In the genomic region with DNA sequence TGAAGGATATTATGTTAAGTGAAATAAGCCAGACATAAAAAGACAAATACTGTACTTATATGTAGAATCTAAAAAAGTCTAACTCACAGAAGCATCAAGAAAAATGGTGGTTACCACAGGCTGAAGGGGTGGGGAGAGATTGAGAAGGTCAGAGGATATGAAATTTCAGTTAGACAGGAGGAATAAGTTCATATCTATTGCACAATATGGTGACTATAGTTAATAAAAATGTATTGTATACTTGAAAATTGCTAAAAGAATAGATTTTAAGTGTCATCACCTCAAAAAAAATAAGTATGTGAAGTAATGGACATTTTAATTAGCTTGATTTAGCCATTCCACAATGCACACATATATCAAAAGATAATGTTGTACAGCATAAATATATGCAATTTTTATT, we compare ENCODE assay signal across 38 cellular contexts. TPM values are rescaled to one million over a fixed set of nuclear protein-coding genes. Genes with fewer than 3 reads are reported as not detected.
"Had no signal": no experiment of that assay in that cellular context is flagged by ENCODE, and none has a peak within 500 bp of the region (broad histone marks: within the 10 kb centered on the region; RNA-seq: fewer than 3 reads in every experiment).

No MANE protein-coding gene starts in this region.

- H3K36me3 Mint-ChIP-seq: activated CD8-positive, alpha-beta memory T cell treated with anti-CD3 and anti-CD28 coated beads, Interleukin-2, amount 10 ng/mL, durations not matched to agents 7 days and 5 days; activated naive CD4-positive, alpha-beta T cell treated with anti-CD3 and anti-CD28 coated beads, Interleukin-2, amount 10 ng/mL, durations not matched to agents 7 days and 5 days; activated naive CD8-positive, alpha-beta T cell treated with anti-CD3 and anti-CD28 coated beads, Interleukin-2, amount 10 ng/mL, durations not matched to agents 7 days and 5 days; brain had no signal

- H3K27me3 Mint-ChIP-seq: activated B cell treated with CpG ODN at 0.5 μM for 24 hours; activated CD4-positive, alpha-beta memory T cell treated with anti-CD3 and anti-CD28 coated beads, Interleukin-2, amount 10 ng/mL, durations not matched to agents 7 days and 5 days; activated naive CD4-positive, alpha-beta T cell treated with anti-CD3 and anti-CD28 coated beads, Interleukin-2, amount 10 ng/mL, durations not matched to agents 7 days and 5 days; activated naive CD4-positive, alpha-beta T cell treated with anti-CD3 and anti-CD28 coated beads, Interleukin-2, amount 50 U/mL, for 24 hours; activated naive CD8-positive, alpha-beta T cell; activated naive CD8-positive, alpha-beta T cell treated with anti-CD3 and anti-CD28 coated beads, Interleukin-2, amount 10 ng/mL, durations not matched to agents 7 days and 5 days; activated naive CD8-positive, alpha-beta T cell treated with anti-CD3 and anti-CD28 coated beads, Interleukin-2, amount 50 U/mL, for 24 hours; activated T-cell treated with anti-CD3 and anti-CD28 coated beads, Interleukin-2, amount 50 U/mL, for 24 hours; brain; central memory CD8-positive, alpha-beta T cell had no signal

- H3K27ac Mint-ChIP-seq: activated B cell treated with CpG ODN at 0.5 μM for 24 hours; activated CD4-positive, alpha-beta memory T cell treated with anti-CD3 and anti-CD28 coated beads, Interleukin-2, amount 10 ng/mL, durations not matched to agents 7 days and 5 days; activated CD4-positive, alpha-beta T cell treated with anti-CD3 and anti-CD28 coated beads, Interleukin-2, amount 10 ng/mL, durations not matched to agents 24 days and 14 days; activated CD8-positive, alpha-beta memory T cell treated with anti-CD3 and anti-CD28 coated beads, Interleukin-2, amount 10 ng/mL, durations not matched to agents 7 days and 5 days; activated CD8-positive, alpha-beta T cell treated with anti-CD3 and anti-CD28 coated beads, Interleukin-2, amount 10 ng/mL, durations not matched to agents 7 days and 5 days; activated naive CD4-positive, alpha-beta T cell treated with anti-CD3 and anti-CD28 coated beads, Interleukin-2, amount 10 ng/mL, durations not matched to agents 7 days and 5 days; activated naive CD4-positive, alpha-beta T cell treated with anti-CD3 and anti-CD28 coated beads, Interleukin-2, amount 50 U/mL, for 24 hours; activated naive CD8-positive, alpha-beta T cell; activated naive CD8-positive, alpha-beta T cell treated with anti-CD3 and anti-CD28 coated beads, Interleukin-2, amount 10 ng/mL, durations not matched to agents 7 days and 5 days; activated naive CD8-positive, alpha-beta T cell treated with anti-CD3 and anti-CD28 coated beads, Interleukin-2, amount 50 U/mL, for 24 hours; activated T-cell treated with anti-CD3 and anti-CD28 coated beads, Interleukin-2, amount 50 U/mL, for 24 hours; activated T-helper 2 cell treated with anti-CD3 and anti-CD28 coated beads, Interferon-gamma antibody, Interleukin-2, Interleukin-4, amounts not matched to agents 10 μg/mL and 5 μg/mL and 100 μg/mL, durations not matched to agents 14 hours and 24 hours and 36 hours; brain; T-helper 1 cell treated with Interleukin-12 subunit alpha and Interleukin-12 subunit beta and Interleukin-4 antibody, amounts not matched to agents 30 μg/mL and 1 μg/mL, for 36 hours; T-helper 2 cell treated with Interferon-gamma antibody and Interleukin-4, amounts not matched to agents 5 μg/mL and 100 μg/mL, for 36 hours had no signal

- H3K27me3 ChIP-seq: ascending aorta, cardiac muscle cell had no signal

- H3K9me3 ChIP-seq: ascending aorta had no signal

- H3K4me3 Mint-ChIP-seq: activated B cell treated with CpG ODN at 0.5 μM for 24 hours; activated CD4-positive, alpha-beta memory T cell treated with anti-CD3 and anti-CD28 coated beads, Interleukin-2, amount 10 ng/mL, durations not matched to agents 7 days and 5 days; activated CD4-positive, alpha-beta T cell treated with anti-CD3 and anti-CD28 coated beads, Interleukin-2, amount 10 ng/mL, durations not matched to agents 24 days and 14 days; activated CD8-positive, alpha-beta memory T cell treated with anti-CD3 and anti-CD28 coated beads, Interleukin-2, amount 10 ng/mL, durations not matched to agents 7 days and 5 days; activated CD8-positive, alpha-beta T cell treated with anti-CD3 and anti-CD28 coated beads, Interleukin-2, amount 10 ng/mL, durations not matched to agents 7 days and 5 days; activated naive CD4-positive, alpha-beta T cell treated with anti-CD3 and anti-CD28 coated beads, Interleukin-2, amount 10 ng/mL, durations not matched to agents 7 days and 5 days; activated naive CD4-positive, alpha-beta T cell treated with anti-CD3 and anti-CD28 coated beads, Interleukin-2, amount 50 U/mL, for 24 hours; activated naive CD8-positive, alpha-beta T cell; activated naive CD8-positive, alpha-beta T cell treated with anti-CD3 and anti-CD28 coated beads, Interleukin-2, amount 10 ng/mL, durations not matched to agents 7 days and 5 days; activated naive CD8-positive, alpha-beta T cell treated with anti-CD3 and anti-CD28 coated beads, Interleukin-2, amount 50 U/mL, for 24 hours; activated T-cell treated with anti-CD3 and anti-CD28 coated beads, Interleukin-2, amount 50 U/mL, for 24 hours; brain; central memory CD8-positive, alpha-beta T cell; T-helper 1 cell treated with Interleukin-12 subunit alpha and Interleukin-12 subunit beta and Interleukin-4 antibody, amounts not matched to agents 30 μg/mL and 1 μg/mL, for 36 hours; T-helper 2 cell treated with Interferon-gamma antibody and Interleukin-4, amounts not matched to agents 5 μg/mL and 100 μg/mL, for 36 hours had no signal

- H3K4me3 ChIP-seq: ascending aorta, cardiac muscle cell had no signal

- H3K4me1 Mint-ChIP-seq: activated B cell treated with CpG ODN at 0.5 μM for 24 hours; activated CD4-positive, alpha-beta memory T cell treated with anti-CD3 and anti-CD28 coated beads, Interleukin-2, amount 10 ng/mL, durations not matched to agents 7 days and 5 days; activated CD4-positive, alpha-beta T cell treated with anti-CD3 and anti-CD28 coated beads, Interleukin-2, amount 10 ng/mL, durations not matched to agents 24 days and 14 days; activated CD8-positive, alpha-beta memory T cell treated with anti-CD3 and anti-CD28 coated beads, Interleukin-2, amount 10 ng/mL, durations not matched to agents 7 days and 5 days; activated naive CD4-positive, alpha-beta T cell treated with anti-CD3 and anti-CD28 coated beads, Interleukin-2, amount 10 ng/mL, durations not matched to agents 7 days and 5 days; activated naive CD4-positive, alpha-beta T cell treated with anti-CD3 and anti-CD28 coated beads, Interleukin-2, amount 50 U/mL, for 24 hours; activated naive CD8-positive, alpha-beta T cell treated with anti-CD3 and anti-CD28 coated beads, Interleukin-2, amount 10 ng/mL, durations not matched to agents 7 days and 5 days; activated naive CD8-positive, alpha-beta T cell treated with anti-CD3 and anti-CD28 coated beads, Interleukin-2, amount 50 U/mL, for 24 hours; brain; central memory CD8-positive, alpha-beta T cell had no signal

- H3K27ac ChIP-seq: ascending aorta, cardiac muscle cell, VCaP had no signal

- H3K36me3 ChIP-seq: ascending aorta, cardiac muscle cell had no signal

- ATAC-seq: activated CD8-positive, alpha-beta memory T cell treated with anti-CD3 and anti-CD28 coated beads, Interleukin-2, amount 10 ng/mL, durations not matched to agents 7 days and 5 days; activated CD8-positive, alpha-beta T cell treated with anti-CD3 and anti-CD28 coated beads, Interleukin-2, amount 10 ng/mL, durations not matched to agents 7 days and 5 days; activated naive CD8-positive, alpha-beta T cell treated with anti-CD3 and anti-CD28 coated beads, Interleukin-2, amount 50 U/mL, for 24 hours had no signal

- H3K9me3 Mint-ChIP-seq: activated B cell treated with CpG ODN at 0.5 μM for 24 hours; activated CD4-positive, alpha-beta memory T cell treated with anti-CD3 and anti-CD28 coated beads, Interleukin-2, amount 10 ng/mL, durations not matched to agents 7 days and 5 days; activated CD4-positive, alpha-beta T cell treated with anti-CD3 and anti-CD28 coated beads, Interleukin-2, amount 10 ng/mL, durations not matched to agents 24 days and 14 days; activated naive CD4-positive, alpha-beta T cell treated with anti-CD3 and anti-CD28 coated beads, Interleukin-2, amount 10 ng/mL, durations not matched to agents 7 days and 5 days; activated naive CD4-positive, alpha-beta T cell treated with anti-CD3 and anti-CD28 coated beads, Interleukin-2, amount 50 U/mL, for 24 hours; activated naive CD8-positive, alpha-beta T cell treated with anti-CD3 and anti-CD28 coated beads, Interleukin-2, amount 10 ng/mL, durations not matched to agents 7 days and 5 days; activated naive CD8-positive, alpha-beta T cell treated with anti-CD3 and anti-CD28 coated beads, Interleukin-2, amount 50 U/mL, for 24 hours; activated T-cell treated with anti-CD3 and anti-CD28 coated beads, Interleukin-2, amount 50 U/mL, for 24 hours; activated T-helper 2 cell treated with anti-CD3 and anti-CD28 coated beads, Interferon-gamma antibody, Interleukin-2, Interleukin-4, amounts not matched to agents 10 μg/mL and 5 μg/mL and 100 μg/mL, durations not matched to agents 14 hours and 24 hours and 36 hours; central memory CD8-positive, alpha-beta T cell; T-helper 1 cell treated with Interleukin-12 subunit alpha and Interleukin-12 subunit beta and Interleukin-4 antibody, amounts not matched to agents 30 μg/mL and 1 μg/mL, for 36 hours; T-helper 2 cell treated with Interferon-gamma antibody and Interleukin-4, amounts not matched to agents 5 μg/mL and 100 μg/mL, for 36 hours had no signal

- H3K4me1 ChIP-seq: ascending aorta had no signal

- DNase-seq: activated B cell treated with CpG ODN at 0.5 μM for 24 hours; activated CD4-positive, alpha-beta memory T cell treated with anti-CD3 and anti-CD28 coated beads, Interleukin-2, amount 10 ng/mL, durations not matched to agents 7 days and 5 days; activated CD4-positive, alpha-beta T cell treated with anti-CD3 and anti-CD28 coated beads for 4 hours; activated CD4-positive, alpha-beta T cell treated with anti-CD3 and anti-CD28 coated beads, Interleukin-2, amount 10 ng/mL, durations not matched to agents 24 days and 14 days; activated CD4-positive, alpha-beta T cell treated with anti-CD3 and anti-CD28 coated beads, Interleukin-2, amount 50 U/mL, for 1 hour; activated CD4-positive, alpha-beta T cell treated with anti-CD3 and anti-CD28 coated beads, Interleukin-2, amount 50 U/mL, for 4 hours; activated CD4-positive, CD25-positive, alpha-beta regulatory T cell treated with anti-CD3 and anti-CD28 coated beads, Interleukin-2, amount 50 U/mL, for 72 hours; activated CD8-positive, alpha-beta memory T cell treated with anti-CD3 and anti-CD28 coated beads for 24 hours; activated CD8-positive, alpha-beta memory T cell treated with anti-CD3 and anti-CD28 coated beads, Interleukin-2, amount 10 ng/mL, durations not matched to agents 7 days and 5 days; activated CD8-positive, alpha-beta memory T cell treated with anti-CD3 and anti-CD28 coated beads, Interleukin-2, amount 50 U/mL, for 48 hours; activated CD8-positive, alpha-beta T cell treated with anti-CD3 and anti-CD28 coated beads, Interleukin-2, amount 10 ng/mL, durations not matched to agents 7 days and 5 days; activated effector memory CD4-positive, alpha-beta T cell treated with Interleukin-2 at 50 U/mL for 16 hours; activated gamma-delta T cell; activated naive CD4-positive, alpha-beta T cell treated with anti-CD3 and anti-CD28 coated beads, Interleukin-2, amount 10 ng/mL, durations not matched to agents 7 days and 5 days; activated naive CD4-positive, alpha-beta T cell treated with Interleukin-2 at 50 U/mL for 16 hours; activated naive CD8-positive, alpha-beta T cell treated with anti-CD3 and anti-CD28 coated beads, Interleukin-2, amount 10 ng/mL, durations not matched to agents 7 days and 5 days; activated naive CD8-positive, alpha-beta T cell treated with anti-CD3 and anti-CD28 coated beads, Interleukin-2, amount 50 U/mL, for 24 hours; activated T-cell treated with anti-CD3 and anti-CD28 coated beads, Interleukin-2, amount 50 U/mL, for 24 hours; activated T-cell treated with anti-CD3 and anti-CD28 coated beads, Interleukin-2, amount 50 U/mL, for 48 hours; amygdala; anterior cingulate cortex; caudate nucleus; cerebellar nuclear complex; T-helper 1 cell; T-helper 2 cell; T-helper 9 cell had no signal

RNA-seq across cellular contexts. Expression of gene ACMSD, which starts 19.8 kb away (rescaled TPM):
- total RNA-seq: activated B cell treated with CpG ODN at 0.5 μM for 24 hours; activated CD4-positive, alpha-beta memory T cell treated with anti-CD3 and anti-CD28 coated beads, Interleukin-2, amount 10 ng/mL, durations not matched to agents 7 days and 5 days; activated CD4-positive, alpha-beta T cell treated with anti-CD3 and anti-CD28 coated beads, Interleukin-2, amount 10 ng/mL, durations not matched to agents 24 days and 14 days; activated CD8-positive, alpha-beta memory T cell treated with anti-CD3 and anti-CD28 coated beads, Interleukin-2, amount 10 ng/mL, durations not matched to agents 7 days and 5 days; activated CD8-positive, alpha-beta T cell treated with anti-CD3 and anti-CD28 coated beads, Interleukin-2, amount 10 ng/mL, durations not matched to agents 7 days and 5 days; activated naive CD8-positive, alpha-beta T cell treated with anti-CD3 and anti-CD28 coated beads, Interleukin-2, amount 10 ng/mL, durations not matched to agents 7 days and 5 days; activated T-helper 2 cell treated with anti-CD3 and anti-CD28 coated beads, Interferon-gamma antibody, Interleukin-2, Interleukin-4, amounts not matched to agents 10 μg/mL and 5 μg/mL and 100 μg/mL, durations not matched to agents 14 hours and 24 hours and 36 hours; ascending aorta; bronchial epithelial cell; cardiac muscle cell; chondrocyte had no signal
